1 cellular context compared by ENCODE assay signal in the genomic region with DNA sequence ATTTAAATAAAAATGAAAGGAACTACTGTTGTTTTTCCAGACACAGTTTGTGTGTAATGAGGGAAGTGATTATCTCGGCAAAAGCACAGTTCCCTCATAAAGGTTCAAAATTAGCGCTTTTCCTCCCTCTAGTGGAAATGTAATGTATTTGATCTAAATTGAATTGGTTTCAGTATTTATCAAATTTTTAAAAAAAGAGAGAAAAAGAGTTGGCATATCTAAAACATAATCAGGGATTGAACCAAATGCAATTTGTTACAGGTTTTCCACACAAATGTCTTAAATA.
TF ChIP-seq lines count a peak whose summit lies in the region.

No MANE protein-coding gene starts in this region.

TF ChIP-seq in liver, 16 proteins besides CTCF, POLR2A, EP300 and RAD21 (continued from another document):
- TF ChIP-seq, protein P1, sequence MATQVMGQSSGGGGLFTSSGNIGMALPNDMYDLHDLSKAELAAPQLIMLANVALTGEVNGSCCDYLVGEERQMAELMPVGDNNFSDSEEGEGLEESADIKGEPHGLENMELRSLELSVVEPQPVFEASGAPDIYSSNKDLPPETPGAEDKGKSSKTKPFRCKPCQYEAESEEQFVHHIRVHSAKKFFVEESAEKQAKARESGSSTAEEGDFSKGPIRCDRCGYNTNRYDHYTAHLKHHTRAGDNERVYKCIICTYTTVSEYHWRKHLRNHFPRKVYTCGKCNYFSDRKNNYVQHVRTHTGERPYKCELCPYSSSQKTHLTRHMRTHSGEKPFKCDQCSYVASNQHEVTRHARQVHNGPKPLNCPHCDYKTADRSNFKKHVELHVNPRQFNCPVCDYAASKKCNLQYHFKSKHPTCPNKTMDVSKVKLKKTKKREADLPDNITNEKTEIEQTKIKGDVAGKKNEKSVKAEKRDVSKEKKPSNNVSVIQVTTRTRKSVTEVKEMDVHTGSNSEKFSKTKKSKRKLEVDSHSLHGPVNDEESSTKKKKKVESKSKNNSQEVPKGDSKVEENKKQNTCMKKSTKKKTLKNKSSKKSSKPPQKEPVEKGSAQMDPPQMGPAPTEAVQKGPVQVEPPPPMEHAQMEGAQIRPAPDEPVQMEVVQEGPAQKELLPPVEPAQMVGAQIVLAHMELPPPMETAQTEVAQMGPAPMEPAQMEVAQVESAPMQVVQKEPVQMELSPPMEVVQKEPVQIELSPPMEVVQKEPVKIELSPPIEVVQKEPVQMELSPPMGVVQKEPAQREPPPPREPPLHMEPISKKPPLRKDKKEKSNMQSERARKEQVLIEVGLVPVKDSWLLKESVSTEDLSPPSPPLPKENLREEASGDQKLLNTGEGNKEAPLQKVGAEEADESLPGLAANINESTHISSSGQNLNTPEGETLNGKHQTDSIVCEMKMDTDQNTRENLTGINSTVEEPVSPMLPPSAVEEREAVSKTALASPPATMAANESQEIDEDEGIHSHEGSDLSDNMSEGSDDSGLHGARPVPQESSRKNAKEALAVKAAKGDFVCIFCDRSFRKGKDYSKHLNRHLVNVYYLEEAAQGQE (IDR thresholded peaks at IDR 0.05): no peak
TF ChIP-seq in liver: peak in this region for 0.
